In the genomic region with DNA sequence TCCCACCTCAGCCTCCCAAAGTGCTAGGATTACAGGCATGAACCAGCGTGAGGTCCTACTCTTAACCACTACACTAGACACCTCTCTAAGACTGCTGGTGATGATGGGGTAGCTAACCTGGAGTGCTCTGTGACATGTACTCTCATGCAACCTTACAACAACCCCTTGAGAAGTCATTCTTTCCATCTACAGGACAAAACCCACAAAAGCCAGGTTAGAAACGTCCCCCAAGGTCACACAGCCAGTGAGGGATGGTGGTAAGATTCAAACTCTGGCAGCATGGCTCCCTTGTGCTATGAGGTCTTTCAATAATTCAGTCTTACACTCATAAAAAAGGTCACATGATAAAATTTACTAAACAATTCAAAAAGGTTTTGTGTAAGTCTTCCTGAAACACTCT, we compare ENCODE assay signal across 10 cellular contexts.
DNase-seq lines count a peak whose midpoint lies in the region; ATAC-seq, FAIRE-seq and TF ChIP-seq lines count a peak whose summit lies in the region.
"Had no signal": no experiment of that assay in that cellular context is flagged by ENCODE, and none has a peak within 500 bp of the region (broad histone marks: within the 10 kb centered on the region; RNA-seq: fewer than 3 reads in every experiment).

No MANE protein-coding gene starts in this region.

- peak; percentile 28 for DNase-seq in GM23248
- DNase-seq in T-helper 2 cell treated with Interferon-gamma antibody and Interleukin-4, amounts not matched to agents 5 μg/mL and 100 μg/mL, for 36 hours (ENCODE audit: low spot score): peak; percentile 58
- DNase-seq in fibroblast of lung (ENCODE audit: low read depth in 2 of 2): no peak
- DNase-seq in small intestine: no peak
- DNase-seq in hippocampal formation (lab: John Stamatoyannopoulos, UW): no peak
- DNase-seq in NCI-H146 treated with DMSO at 0.1 percent for 48 hours (lab: John Stamatoyannopoulos, UW; ENCODE audit: unreplicated experiment): no peak
- DNase-seq: head of caudate nucleus, NCI-H510A had no signal

- H3K4me1 Mint-ChIP-seq in T-helper 2 cell treated with Interferon-gamma antibody and Interleukin-4, amounts not matched to agents 5 μg/mL and 100 μg/mL, for 36 hours (ENCODE audit: low read depth): peaks cover 28% of the 10 kb centered on the region

- peak overlapping the region; percentile 76 for H2AFZ ChIP-seq in GM23248
- H2AFZ ChIP-seq in fibroblast of lung (ENCODE audit: low read length): peak overlapping the region; percentile 47

- H3K36me3 ChIP-seq in GM23248 (ENCODE audit: low read depth) (no peaks in the 10 kb centered on the region), fibroblast of lung (ENCODE audit: control insufficient read depth, insufficient read depth, low read length) (no peaks in the 10 kb centered on the region), small intestine (ENCODE audit: control insufficient read depth in 2 of 2, insufficient read depth in 2 of 2, low read length in 2 of 2) (no peaks in the 10 kb centered on the region)

- TF ChIP-seq CTCF in fibroblast of lung (conservative IDR thresholded peaks at IDR 0.05 in 1 of 2, IDR thresholded peaks at IDR 0.05 in 1 of 2; ENCODE audit: low read depth in 1 of 2, low read length in 2 of 2): no peak

- H4K20me1 ChIP-seq in GM23248 (ENCODE audit: insufficient read depth) (no peaks in the 10 kb centered on the region), fibroblast of lung (ENCODE audit: control insufficient read depth, extremely low read depth, insufficient read depth, low read length) (no peaks in the 10 kb centered on the region)

- H3K79me2 ChIP-seq in GM23248 (ENCODE audit: insufficient read depth) (peaks cover 67% of the 10 kb centered on the region), fibroblast of lung (ENCODE audit: control insufficient read depth, insufficient read depth, low read length) (peaks cover 3% of the 10 kb centered on the region)

- in situ Hi-C loops in GM23248 (cut with MboI): no loop called here

- no peaks in the 10 kb centered on the region for H3K36me3 Mint-ChIP-seq in T-helper 2 cell treated with Interferon-gamma antibody and Interleukin-4, amounts not matched to agents 5 μg/mL and 100 μg/mL, for 36 hours (ENCODE audit: low read depth)

- H3F3A ChIP-seq in GM23248 (ENCODE audit: insufficient read depth): peaks cover 37% of the 10 kb centered on the region

- peak overlapping the region; percentile 89 for H3K4me3 Mint-ChIP-seq in T-helper 2 cell treated with Interferon-gamma antibody and Interleukin-4, amounts not matched to agents 5 μg/mL and 100 μg/mL, for 36 hours

- 50 to 54% methylated on average over 2 of the region's 2 CpGs for WGBS in GM23248 (ENCODE audit: low coverage in 1 of 2, low lambda C conversion rate in 2 of 2, missing lambda C conversion rate in 2 of 2), 2 experiments
- WGBS in small intestine, 3 donors: 48 to 60% (median 54%) methylated on average over 2 of the region's 2 CpGs

- H3K4me2 ChIP-seq in GM23248 (ENCODE audit: unreplicated experiment) (peak overlapping the region; percentile 95), fibroblast of lung (ENCODE audit: extremely low read depth, insufficient read depth, low read length) (peak overlapping the region; percentile 63)

- no peak for ATAC-seq in GM19395 (IDR thresholded peaks at IDR 0.05; ENCODE audit: unreplicated experiment)
- ATAC-seq in HG03432 (IDR thresholded peaks at IDR 0.05; ENCODE audit: unreplicated experiment): no peak

- H3K9me3 Mint-ChIP-seq in T-helper 2 cell treated with Interferon-gamma antibody and Interleukin-4, amounts not matched to agents 5 μg/mL and 100 μg/mL, for 36 hours: no peaks in the 10 kb centered on the region

- peak overlapping the region; percentile 91 for H3K27ac Mint-ChIP-seq in T-helper 2 cell treated with Interferon-gamma antibody and Interleukin-4, amounts not matched to agents 5 μg/mL and 100 μg/mL, for 36 hours

- no peak for FAIRE-seq in small intestine (lab: Jason Lieb, UNC)

- H3K4me1 ChIP-seq in GM23248 (ENCODE audit: insufficient read depth) (peaks cover 32% of the 10 kb centered on the region; the same call in 1 of the 2 replicates), fibroblast of lung (ENCODE audit: control insufficient read depth, extremely low read depth, insufficient read depth, low read length) (peaks cover 2% of the 10 kb centered on the region), small intestine (ENCODE audit: control insufficient read depth in 2 of 2, insufficient read depth in 1 of 2, low read depth in 1 of 2, low read length in 1 of 2) (peaks cover 0 to 2% of the 10 kb centered on the region in 2 donors)

- H3K27me3 Mint-ChIP-seq in T-helper 2 cell treated with Interferon-gamma antibody and Interleukin-4, amounts not matched to agents 5 μg/mL and 100 μg/mL, for 36 hours (ENCODE audit: low read depth): no peaks in the 10 kb centered on the region

- H3K9ac ChIP-seq in GM23248: peak overlapping the region; percentile 95
- H3K9ac ChIP-seq in fibroblast of lung (ENCODE audit: insufficient read depth, low read length): no peak overlapping the region

- H3K27me3 ChIP-seq in GM23248 (replicated peaks; ENCODE audit: insufficient read depth): no peaks in the 10 kb centered on the region
- H3K27me3 ChIP-seq in fibroblast of lung (ENCODE audit: control insufficient read depth, insufficient read depth, low read length): no peaks in the 10 kb centered on the region
- no peaks in the 10 kb centered on the region for H3K27me3 ChIP-seq in small intestine (ENCODE audit: control insufficient read depth in 2 of 2, insufficient read depth in 2 of 2, low read length in 2 of 2)

- H3K9me3 ChIP-seq in GM23248 (ENCODE audit: low read depth) (no peaks in the 10 kb centered on the region), fibroblast of lung (ENCODE audit: control insufficient read depth, insufficient read depth, low read depth, low read length) (no peaks in the 10 kb centered on the region), small intestine (ENCODE audit: control insufficient read depth, low read depth) (no peaks in the 10 kb centered on the region)

- H3K4me3 ChIP-seq in GM23248 (peak overlapping the region; percentile 78), fibroblast of lung (replicated peaks in 1 of 4; ENCODE audit: control extremely low read depth in 1 of 4, insufficient read depth in 1 of 4, low read depth in 3 of 4, low read length in 4 of 4) (peak overlapping the region; percentile 39 to 91 (median 88)), small intestine (ENCODE audit: low read depth in 1 of 2, low read length in 2 of 2) (no peak overlapping the region)

- H3K27ac ChIP-seq in GM23248 (peak overlapping the region; percentile 89), fibroblast of lung (ENCODE audit: insufficient read depth, low read length) (no peak overlapping the region), small intestine (ENCODE audit: low read depth in 1 of 2, low read length in 1 of 2) (peak overlapping the region; percentile 20 to 61)

- H3K9me2 ChIP-seq in GM23248 (ENCODE audit: insufficient read depth): no peaks in the 10 kb centered on the region

Comparison
In these comparisons a context has a peak if more than half of its experiments do, and no peak if none do; other contexts are left out.
1. DNase-seq: peak in GM23248 (single experiment) and T-helper 2 cell treated with Interferon-gamma antibody and Interleukin-4, amounts not matched to agents 5 μg/mL and 100 μg/mL, for 36 hours (single experiment); none in fibroblast of lung (0 of 2), small intestine (single experiment), hippocampal formation (0 of 2) and NCI-H146 treated with DMSO at 0.1 percent for 48 hours (single experiment).
2. H3K4me3 ChIP-seq: peak in GM23248 (single experiment) and fibroblast of lung (4 of 4); none in small intestine (0 of 2).